8 cellular contexts compared by ENCODE assay signal in genomic region chr18:65938592-65939372, GRCh38.
DNase-seq lines count a peak whose midpoint lies in the region; ATAC-seq and TF ChIP-seq lines count a peak whose summit lies in the region.

No MANE protein-coding gene starts in this region.

- no peak for TF ChIP-seq EP300 in transverse colon (IDR thresholded peaks at IDR 0.05; ENCODE audit: low read depth)

- ATAC-seq in HG03095 (IDR thresholded peaks at IDR 0.05; ENCODE audit: unreplicated experiment), result peak; percentile 64

- H3K9me3 Mint-ChIP-seq in activated naive CD4-positive, alpha-beta T cell treated with anti-CD3 and anti-CD28 coated beads for 36 hours, result peaks cover 14% of the 10 kb centered on the region
- H3K9me3 Mint-ChIP-seq in endodermal cell, result no peaks in the 10 kb centered on the region

- H3K4me3 ChIP-seq in endodermal cell (ENCODE audit: low read length) (no peak overlapping the region), transverse colon (no peak overlapping the region), tibial artery (no peak overlapping the region)

- TF ChIP-seq CTCF in endodermal cell (conservative IDR thresholded peaks at IDR 0.05) (peak; percentile 77), transverse colon (IDR thresholded peaks at IDR 0.05) (peak in 3 of 5 experiments; percentile 7 to 11 (median 10)), tibial artery (IDR thresholded peaks at IDR 0.05) (no peak)

- H3K27ac ChIP-seq in endodermal cell (ENCODE audit: low read depth, low read length) (no peak overlapping the region), transverse colon (no peak overlapping the region), tibial artery (no peak overlapping the region)

- H3K27me3 ChIP-seq in endodermal cell (ENCODE audit: control insufficient read depth, insufficient read depth, low read length, poor library complexity, severe bottlenecking) (no peaks in the 10 kb centered on the region), transverse colon (no peaks in the 10 kb centered on the region), tibial artery (no peaks in the 10 kb centered on the region)

- intact Hi-C loops in activated naive CD4-positive, alpha-beta T cell treated with anti-CD3 and anti-CD28 coated beads for 36 hours (cut with micrococcal nuclease), result no loop called here
- intact Hi-C loops in transverse colon (cut with DNase I; ENCODE audit: low total_unique reads) (no loop called here), tibial artery (cut with DNase I; ENCODE audit: low total_unique reads) (no loop called here)

- peak; percentile 13 for DNase-seq in activated naive CD4-positive, alpha-beta T cell treated with anti-CD3 and anti-CD28 coated beads for 36 hours
- DNase-seq in activated naive CD4-positive, alpha-beta T cell treated with Interleukin-2 at 50 U/mL for 16 hours, result no peak
- DNase-seq in NCI-H82 treated with DMSO at 0.1 percent for 48 hours (lab: John Stamatoyannopoulos, UW; ENCODE audit: unreplicated experiment) (peak; percentile 15), endodermal cell (peak; percentile 88), transverse colon (peak; percentile 14), GOT3 (lab: John Stamatoyannopoulos, UW) (no peak), tibial artery (no peak)

- H3K4me1 ChIP-seq in endodermal cell (ENCODE audit: control insufficient read depth, insufficient read depth, low read length) (peaks cover 4% of the 10 kb centered on the region), transverse colon (no peaks in the 10 kb centered on the region), tibial artery (no peaks in the 10 kb centered on the region)

- H3K27me3 Mint-ChIP-seq in activated naive CD4-positive, alpha-beta T cell treated with anti-CD3 and anti-CD28 coated beads for 36 hours (ENCODE audit: low read depth), result no peaks in the 10 kb centered on the region
- H3K27me3 Mint-ChIP-seq in endodermal cell (ENCODE audit: insufficient read depth), result no peaks in the 10 kb centered on the region

- 65 to 88% methylated on average over 3 of the region's 4 CpGs for WGBS in endodermal cell (ENCODE audit: insufficient coverage in 1 of 2, insufficient read length in 1 of 2), 2 experiments
- WGBS in transverse colon (ENCODE audit: low coverage in 1 of 2), 2 donors, result 82 to 90% methylated on average over 4 of the region's 4 CpGs

- in situ Hi-C loops in transverse colon (cut with MboI; ENCODE audit: low pct_ligation_motif_present in 1 of 4, low pct_unique_long_range_greater_than_20kb in 1 of 4, low sequenced_read_pairs in 3 of 4), result no loop called here

- TF ChIP-seq POLR2A in transverse colon (IDR thresholded peaks at IDR 0.05), result no peak

- H3K27ac Mint-ChIP-seq in activated naive CD4-positive, alpha-beta T cell treated with anti-CD3 and anti-CD28 coated beads for 36 hours, result no peak overlapping the region
- no peak overlapping the region for H3K27ac Mint-ChIP-seq in endodermal cell

- CTCF ChIA-PET in activated naive CD4-positive, alpha-beta T cell treated with anti-CD3 and anti-CD28 coated beads for 36 hours (lab: Charles Lee), result interaction anchor here (1.0 kb wide), 1 partner anchor 10 kb away, joined by 3 read pairs; no protein-coding TSS in a partner anchor

- H3K9ac ChIP-seq in endodermal cell (ENCODE audit: extremely low read depth, low read length, poor library complexity, severe bottlenecking), result no peak overlapping the region

- H3K36me3 Mint-ChIP-seq in activated naive CD4-positive, alpha-beta T cell treated with anti-CD3 and anti-CD28 coated beads for 36 hours (ENCODE audit: low read depth), result no peaks in the 10 kb centered on the region
- H3K36me3 Mint-ChIP-seq in endodermal cell (ENCODE audit: low read depth), result no peaks in the 10 kb centered on the region

- H3K9me3 ChIP-seq in endodermal cell (ENCODE audit: control insufficient read depth, low read length) (no peaks in the 10 kb centered on the region), transverse colon (no peaks in the 10 kb centered on the region), tibial artery (no peaks in the 10 kb centered on the region)

- H3K4me1 Mint-ChIP-seq in activated naive CD4-positive, alpha-beta T cell treated with anti-CD3 and anti-CD28 coated beads for 36 hours (ENCODE audit: low read depth), result no peaks in the 10 kb centered on the region
- H3K4me1 Mint-ChIP-seq in endodermal cell, result peaks cover 24% of the 10 kb centered on the region

- H3K4me3 Mint-ChIP-seq in activated naive CD4-positive, alpha-beta T cell treated with anti-CD3 and anti-CD28 coated beads for 36 hours, result no peak overlapping the region
- no peak overlapping the region for H3K4me3 Mint-ChIP-seq in endodermal cell

- H3K36me3 ChIP-seq in endodermal cell (ENCODE audit: control insufficient read depth, insufficient read depth, low read length), result no peaks in the 10 kb centered on the region
- H3K36me3 ChIP-seq in transverse colon, result no peaks in the 10 kb centered on the region
- no peaks in the 10 kb centered on the region for H3K36me3 ChIP-seq in tibial artery

Comparison
In these comparisons a context has a peak if more than half of its experiments do, and no peak if none do; other contexts are left out.
1. DNase-seq: peak in activated naive CD4-positive, alpha-beta T cell treated with anti-CD3 and anti-CD28 coated beads for 36 hours (single experiment), NCI-H82 treated with DMSO at 0.1 percent for 48 hours (single experiment), endodermal cell (single experiment) and transverse colon (single experiment); none in activated naive CD4-positive, alpha-beta T cell treated with Interleukin-2 at 50 U/mL for 16 hours (single experiment), GOT3 (single experiment) and tibial artery (0 of 2).
2. CTCF ChIP-seq: peak in endodermal cell (single experiment) and transverse colon (3 of 5); none in tibial artery (0 of 2).